Comparison of ENCODE assay signal across 17 cellular contexts in the genomic region with DNA sequence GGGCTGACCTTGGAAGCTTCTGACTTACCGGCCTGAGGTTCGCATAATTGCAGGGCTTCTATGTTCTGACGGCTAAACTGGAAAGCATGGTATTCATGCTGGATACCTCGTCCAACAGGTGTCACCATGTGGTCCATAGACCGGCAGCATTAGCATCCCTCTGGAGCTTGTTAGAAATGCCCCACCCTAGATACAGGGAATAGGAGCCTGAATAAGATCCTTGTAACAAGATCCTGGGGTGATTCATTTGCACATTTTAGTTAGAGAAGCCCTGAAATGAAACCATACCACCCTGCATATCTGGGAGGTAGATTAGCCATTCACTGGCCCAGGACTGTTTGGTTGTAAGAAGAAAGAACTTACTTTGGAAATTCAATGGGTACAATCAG.
DNase-seq lines count a peak whose midpoint lies in the region; ATAC-seq and TF ChIP-seq lines count a peak whose summit lies in the region.
"Had no signal": no experiment of that assay in that cellular context is flagged by ENCODE, and none has a peak within 500 bp of the region (broad histone marks: within the 10 kb centered on the region; RNA-seq: fewer than 3 reads in every experiment).

No MANE protein-coding gene starts in this region.

- CTCF ChIA-PET in WTC11 (lab: Charles Lee) = interaction anchor here (1.6 kb wide), 1 partner anchor 19 kb away, joined by 10 read pairs; no protein-coding TSS in a partner anchor

- no peak for ATAC-seq in WTC11
- ATAC-seq in GM18520 (IDR thresholded peaks at IDR 0.05; ENCODE audit: unreplicated experiment) = no peak
- ATAC-seq: stimulated activated naive B cell treated with anti-CD40 and anti-IgM and Interleukin-4, amounts not matched to agents 10 μg/mL and 1 μg/mL and 100 μg/mL, for 72 hours had no signal

- 0 out of 2 replicates have a peak, but pooled peaks cover 2% of the 10 kb centered on the region for H3K4me1 Mint-ChIP-seq in WTC11
- H3K4me1 Mint-ChIP-seq: CD4-positive, CD25-positive, alpha-beta regulatory T cell; immature natural killer cell; stimulated activated naive B cell treated with anti-CD40 and anti-IgM and Interleukin-4, amounts not matched to agents 10 μg/mL and 1 μg/mL and 100 μg/mL, for 72 hours had no signal

- POLR2A ChIA-PET in WTC11 (lab: Charles Lee) = no interaction called here

- no peak for TF ChIP-seq CTCF in WTC11 (IDR thresholded peaks at IDR 0.05)

- no peaks in the 10 kb centered on the region for H3K9me3 Mint-ChIP-seq in WTC11
- H3K9me3 Mint-ChIP-seq: activated T-helper 2 cell treated with anti-CD3 and anti-CD28 coated beads, Interferon-gamma antibody, Interleukin-2, Interleukin-4, amounts not matched to agents 10 μg/mL and 5 μg/mL and 100 μg/mL, durations not matched to agents 14 hours and 24 hours and 36 hours; CD4-positive, CD25-positive, alpha-beta regulatory T cell; immature natural killer cell; stimulated activated naive B cell treated with anti-CD40 and anti-IgM and Interleukin-4, amounts not matched to agents 10 μg/mL and 1 μg/mL and 100 μg/mL, for 72 hours had no signal

- no peaks in the 10 kb centered on the region for H3K36me3 Mint-ChIP-seq in WTC11
- H3K36me3 Mint-ChIP-seq: CD4-positive, CD25-positive, alpha-beta regulatory T cell; immature natural killer cell; stimulated activated naive B cell treated with anti-CD40 and anti-IgM and Interleukin-4, amounts not matched to agents 10 μg/mL and 1 μg/mL and 100 μg/mL, for 72 hours had no signal

- peak; percentile 86 for DNase-seq in HS-27A (ENCODE audit: low read depth)
- DNase-seq in WTC11 (ENCODE audit: low spot score) = no peak
- peak; percentile 74 for DNase-seq in fibroblast of peridontal ligament (ENCODE audit: extremely low read depth)
- DNase-seq in stromal cell of bone marrow (ENCODE audit: low read depth) = peak; percentile 24
- DNase-seq in mesenteric fat pad (ENCODE audit: low spot score) = no peak
- no peak for DNase-seq in NCI-H1105 (lab: John Stamatoyannopoulos, UW)
- DNase-seq: aorta; CD4-positive, CD25-positive, alpha-beta regulatory T cell; DND-41; immature natural killer cell; mesendoderm; NCI-H146; NCI-H510A; sigmoid colon; stimulated activated naive B cell treated with anti-CD40 and anti-IgM and Interleukin-4, amounts not matched to agents 10 μg/mL and 1 μg/mL and 100 μg/mL, for 72 hours had no signal

- H3K4me3 Mint-ChIP-seq in WTC11 = no peak overlapping the region
- H3K4me3 Mint-ChIP-seq: CD4-positive, CD25-positive, alpha-beta regulatory T cell; immature natural killer cell; stimulated activated naive B cell treated with anti-CD40 and anti-IgM and Interleukin-4, amounts not matched to agents 10 μg/mL and 1 μg/mL and 100 μg/mL, for 72 hours had no signal

- H3K27ac Mint-ChIP-seq in WTC11 = no peak overlapping the region
- H3K27ac Mint-ChIP-seq: activated T-helper 2 cell treated with anti-CD3 and anti-CD28 coated beads, Interferon-gamma antibody, Interleukin-2, Interleukin-4, amounts not matched to agents 10 μg/mL and 5 μg/mL and 100 μg/mL, durations not matched to agents 14 hours and 24 hours and 36 hours; CD4-positive, CD25-positive, alpha-beta regulatory T cell; immature natural killer cell; stimulated activated naive B cell treated with anti-CD40 and anti-IgM and Interleukin-4, amounts not matched to agents 10 μg/mL and 1 μg/mL and 100 μg/mL, for 72 hours had no signal

- H3K27me3 Mint-ChIP-seq in WTC11 (ENCODE audit: low read depth) = no peaks in the 10 kb centered on the region
- H3K27me3 Mint-ChIP-seq: CD4-positive, CD25-positive, alpha-beta regulatory T cell; stimulated activated naive B cell treated with anti-CD40 and anti-IgM and Interleukin-4, amounts not matched to agents 10 μg/mL and 1 μg/mL and 100 μg/mL, for 72 hours had no signal

TF ChIP-seq in WTC11, 78 proteins besides CTCF, POLR2A, EP300 and RAD21:
- TF ChIP-seq, protein P1, sequence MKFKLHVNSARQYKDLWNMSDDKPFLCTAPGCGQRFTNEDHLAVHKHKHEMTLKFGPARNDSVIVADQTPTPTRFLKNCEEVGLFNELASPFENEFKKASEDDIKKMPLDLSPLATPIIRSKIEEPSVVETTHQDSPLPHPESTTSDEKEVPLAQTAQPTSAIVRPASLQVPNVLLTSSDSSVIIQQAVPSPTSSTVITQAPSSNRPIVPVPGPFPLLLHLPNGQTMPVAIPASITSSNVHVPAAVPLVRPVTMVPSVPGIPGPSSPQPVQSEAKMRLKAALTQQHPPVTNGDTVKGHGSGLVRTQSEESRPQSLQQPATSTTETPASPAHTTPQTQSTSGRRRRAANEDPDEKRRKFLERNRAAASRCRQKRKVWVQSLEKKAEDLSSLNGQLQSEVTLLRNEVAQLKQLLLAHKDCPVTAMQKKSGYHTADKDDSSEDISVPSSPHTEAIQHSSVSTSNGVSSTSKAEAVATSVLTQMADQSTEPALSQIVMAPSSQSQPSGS (CRISPR knock-in tag; IDR thresholded peaks at IDR 0.05; ENCODE audit: borderline replicate concordance, low read depth) = no peak
- peak; percentile 2; the same call in 1 of the 2 replicates for TF ChIP-seq ZNF317 (CRISPR knock-in tag; IDR thresholded peaks at IDR 0.05; ENCODE audit: borderline replicate concordance, low read depth)

Comparison
In these comparisons a context has a peak if more than half of its experiments do, and no peak if none do; other contexts are left out.
1. DNase-seq: peak in HS-27A (single experiment), fibroblast of peridontal ligament (single experiment) and stromal cell of bone marrow (single experiment); none in WTC11 (single experiment), mesenteric fat pad (single experiment) and NCI-H1105 (single experiment).